ENCODE assay signal across 27 cellular contexts in the genomic region with DNA sequence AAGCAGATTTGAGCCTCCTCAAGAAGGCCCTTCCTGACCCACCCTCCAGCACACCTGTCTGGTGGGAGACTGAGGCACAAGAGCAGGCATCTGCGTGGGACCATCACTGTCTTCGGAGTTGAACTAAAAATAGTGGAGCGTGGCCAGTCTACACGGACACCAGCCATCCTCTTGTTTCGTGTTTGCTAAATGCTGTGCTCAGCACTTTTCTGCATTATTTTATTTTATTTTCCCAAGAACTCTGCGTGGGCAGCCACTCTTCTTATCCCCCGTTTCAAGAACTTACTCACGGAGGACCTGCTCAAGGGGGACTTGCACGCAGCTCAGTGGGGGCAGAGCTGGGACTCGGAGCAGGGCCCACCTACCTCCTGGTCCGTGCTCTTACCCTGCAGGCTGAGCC.
"Had no signal": no experiment of that assay in that cellular context is flagged by ENCODE, and none has a peak within 500 bp of the region (broad histone marks: within the 10 kb centered on the region; RNA-seq: fewer than 3 reads in every experiment).

No MANE protein-coding gene starts in this region.

- H3K9me3 ChIP-seq: gastrocnemius medialis, ovary, psoas muscle, spleen, transverse colon, upper lobe of right lung, uterus had no signal

- H3K27ac ChIP-seq: dorsolateral prefrontal cortex, neural progenitor cell, ovary, psoas muscle, skin epidermis, spleen, transverse colon, upper lobe of right lung, uterus had no signal

- H3K4me3 Mint-ChIP-seq: naive thymus-derived CD4-positive, alpha-beta T cell; nephron; neural progenitor cell; stimulated activated memory B cell treated with anti-CD40 and anti-IgM and Interleukin-4, amounts not matched to agents 10 μg/mL and 1 μg/mL and 100 μg/mL, for 72 hours had no signal

- H3K9me3 Mint-ChIP-seq: nephron; neural progenitor cell; stimulated activated memory B cell treated with anti-CD40 and anti-IgM and Interleukin-4, amounts not matched to agents 10 μg/mL and 1 μg/mL and 100 μg/mL, for 72 hours had no signal

- H2AFZ ChIP-seq: neural progenitor cell had no signal

- DNase-seq: dorsolateral prefrontal cortex; effector CD4-positive, alpha-beta T cell; foreskin fibroblast; gastrocnemius medialis; head of caudate nucleus; mesendoderm; midbrain; naive thymus-derived CD4-positive, alpha-beta T cell; nucleus accumbens; ovary; posterior cingulate gyrus; psoas muscle; right cardiac atrium; spleen; stimulated activated CD4-positive, alpha-beta T cell treated with anti-CD3 and anti-CD28 coated beads, Interleukin-4, amount 100 ng/mL, for 4 hours; stimulated activated naive CD8-positive, alpha-beta T cell treated with anti-CD3 and anti-CD28 coated beads, Interleukin-15, Interleukin-2, amounts not matched to agents 100 U/mL and 50 U/mL, for 24 hours; transverse colon; upper lobe of right lung; uterus had no signal

- H3K4me1 ChIP-seq: neural progenitor cell, transverse colon, upper lobe of right lung, uterus had no signal

- H3K27me3 Mint-ChIP-seq: naive thymus-derived CD4-positive, alpha-beta T cell; stimulated activated memory B cell treated with anti-CD40 and anti-IgM and Interleukin-4, amounts not matched to agents 10 μg/mL and 1 μg/mL and 100 μg/mL, for 72 hours had no signal

- H3K4me3 ChIP-seq: dorsolateral prefrontal cortex, gastrocnemius medialis, neural progenitor cell, ovary, psoas muscle, skin epidermis, spleen, transverse colon, upper lobe of right lung, uterus had no signal

- H3K9ac ChIP-seq: neural progenitor cell had no signal

- H3K36me3 Mint-ChIP-seq: naive thymus-derived CD4-positive, alpha-beta T cell; neural progenitor cell; stimulated activated memory B cell treated with anti-CD40 and anti-IgM and Interleukin-4, amounts not matched to agents 10 μg/mL and 1 μg/mL and 100 μg/mL, for 72 hours had no signal

- H3K4me2 ChIP-seq: neural progenitor cell had no signal

- ATAC-seq: esophagus mucosa; left lobe of liver; naive thymus-derived CD4-positive, alpha-beta T cell; psoas muscle; right cardiac atrium; stimulated activated memory B cell treated with anti-CD40 and anti-IgM and Interleukin-4, amounts not matched to agents 10 μg/mL and 1 μg/mL and 100 μg/mL, for 72 hours; stimulated activated naive CD8-positive, alpha-beta T cell treated with anti-CD3 and anti-CD28 coated beads, Interleukin-15, Interleukin-2, amounts not matched to agents 100 U/mL and 50 U/mL, for 24 hours; upper lobe of right lung had no signal

- H3K27ac Mint-ChIP-seq: stimulated activated memory B cell treated with anti-CD40 and anti-IgM and Interleukin-4, amounts not matched to agents 10 μg/mL and 1 μg/mL and 100 μg/mL, for 72 hours had no signal

- FAIRE-seq: colon, keratinocyte had no signal

- H3K36me3 ChIP-seq: gastrocnemius medialis, neural progenitor cell, ovary, spleen, transverse colon, upper lobe of right lung, uterus had no signal

- H3K27me3 ChIP-seq: dorsolateral prefrontal cortex, gastrocnemius medialis, neural progenitor cell, ovary, spleen, transverse colon, upper lobe of right lung, uterus had no signal
